15 cellular contexts compared by ENCODE assay signal in genomic region chr7:26958834-26959233, GRCh38.
DNase-seq lines count a peak whose midpoint lies in the region; ATAC-seq and FAIRE-seq lines count a peak whose summit lies in the region.
"Had no signal": no experiment of that assay in that cellular context is flagged by ENCODE, and none has a peak within 500 bp of the region (broad histone marks: within the 10 kb centered on the region; RNA-seq: fewer than 3 reads in every experiment).

No MANE protein-coding gene starts in this region.

- peak; percentile 99 for FAIRE-seq in urothelium cell line (lab: Jason Lieb, UNC)
- FAIRE-seq: TTC549 had no signal

- peaks cover 7% of the 10 kb centered on the region for H3K27me3 Mint-ChIP-seq in activated CD4-positive, alpha-beta memory T cell treated with anti-CD3 and anti-CD28 coated beads for 36 hours

- H3K9me3 Mint-ChIP-seq in activated CD4-positive, alpha-beta memory T cell treated with anti-CD3 and anti-CD28 coated beads for 36 hours: no peaks in the 10 kb centered on the region
- H3K9me3 Mint-ChIP-seq: activated naive CD8-positive, alpha-beta T cell treated with anti-CD3 and anti-CD28 coated beads, Interleukin-2, amount 10 ng/mL, durations not matched to agents 7 days and 5 days; memory B cell had no signal

- POLR2A ChIA-PET in activated CD4-positive, alpha-beta memory T cell treated with anti-CD3 and anti-CD28 coated beads for 36 hours (lab: Charles Lee): no interaction called here

- H3K36me3 Mint-ChIP-seq in activated CD4-positive, alpha-beta memory T cell treated with anti-CD3 and anti-CD28 coated beads for 36 hours: no peaks in the 10 kb centered on the region
- H3K36me3 Mint-ChIP-seq: activated naive CD8-positive, alpha-beta T cell treated with anti-CD3 and anti-CD28 coated beads, Interleukin-2, amount 10 ng/mL, durations not matched to agents 7 days and 5 days; memory B cell had no signal

- H3K4me3 Mint-ChIP-seq in activated CD4-positive, alpha-beta memory T cell treated with anti-CD3 and anti-CD28 coated beads for 36 hours: no peak overlapping the region
- H3K4me3 Mint-ChIP-seq: activated naive CD8-positive, alpha-beta T cell treated with anti-CD3 and anti-CD28 coated beads, Interleukin-2, amount 10 ng/mL, durations not matched to agents 7 days and 5 days; memory B cell had no signal

- CTCF ChIA-PET in activated CD4-positive, alpha-beta memory T cell treated with anti-CD3 and anti-CD28 coated beads for 36 hours (lab: Charles Lee): no interaction called here

- no peak overlapping the region for H3K4me3 ChIP-seq in SJSA1
- H3K4me3 ChIP-seq: Peyer's patch, stomach had no signal

- no peaks in the 10 kb centered on the region for H3K36me3 ChIP-seq in SJSA1
- H3K36me3 ChIP-seq: Peyer's patch, stomach had no signal

- H3K4me1 Mint-ChIP-seq in activated CD4-positive, alpha-beta memory T cell treated with anti-CD3 and anti-CD28 coated beads for 36 hours (ENCODE audit: low read depth): no peaks in the 10 kb centered on the region
- H3K4me1 Mint-ChIP-seq: activated naive CD8-positive, alpha-beta T cell treated with anti-CD3 and anti-CD28 coated beads, Interleukin-2, amount 10 ng/mL, durations not matched to agents 7 days and 5 days; memory B cell had no signal

- H3K9me3 ChIP-seq in SJSA1 (replicated peaks): no peaks in the 10 kb centered on the region
- H3K9me3 ChIP-seq: Peyer's patch, stomach had no signal

- peaks cover 9% of the 10 kb centered on the region; the same call in 1 of the 2 replicates for H3K4me1 ChIP-seq in SJSA1 (replicated peaks)
- H3K4me1 ChIP-seq: Peyer's patch, stomach had no signal

- ATAC-seq in HG03442 (IDR thresholded peaks at IDR 0.05; ENCODE audit: unreplicated experiment): no peak

- no peak overlapping the region for H3K27ac Mint-ChIP-seq in activated CD4-positive, alpha-beta memory T cell treated with anti-CD3 and anti-CD28 coated beads for 36 hours
- H3K27ac Mint-ChIP-seq: activated naive CD8-positive, alpha-beta T cell treated with anti-CD3 and anti-CD28 coated beads, Interleukin-2, amount 10 ng/mL, durations not matched to agents 7 days and 5 days; memory B cell had no signal

- 0 out of 2 replicates have a peak, but pooled peaks cover 4% of the 10 kb centered on the region for H3K27me3 ChIP-seq in SJSA1 (replicated peaks)
- H3K27me3 ChIP-seq: Peyer's patch, stomach had no signal

- 0 out of 2 replicates have a peak overlapping the region, but pooled peaks have one; percentile 18 for H3K27ac ChIP-seq in SJSA1
- H3K27ac ChIP-seq: Peyer's patch, stomach had no signal

- intact Hi-C loops in activated CD4-positive, alpha-beta memory T cell treated with anti-CD3 and anti-CD28 coated beads for 36 hours (cut with micrococcal nuclease): no loop called here
- intact Hi-C loops in head of caudate nucleus (cut with DNase I): no loop called here

- DNase-seq in GOT3 (lab: John Stamatoyannopoulos, UW) (peak; percentile 18), SJSA1 (ENCODE audit: low read depth in 1 of 2, low spot score in 2 of 2) (peak; percentile 9 to 45), fibroblast of the conjunctiva (ENCODE audit: low read depth) (peak; percentile 32), urothelium cell line (ENCODE audit: low spot score) (peak; percentile 25), head of caudate nucleus (no peak)
- no peak for DNase-seq in activated CD4-positive, alpha-beta memory T cell treated with anti-CD3 and anti-CD28 coated beads for 36 hours
- DNase-seq: activated naive CD8-positive, alpha-beta T cell treated with anti-CD3 and anti-CD28 coated beads, Interleukin-2, amount 10 ng/mL, durations not matched to agents 7 days and 5 days; DMS153; posterior cingulate gyrus; stimulated activated CD4-positive, alpha-beta T cell treated with anti-CD3 and anti-CD28 coated beads, Interleukin-4, amount 100 ng/mL, for 4 hours; stomach had no signal

Comparison
In these comparisons a context has a peak if more than half of its experiments do, and no peak if none do; other contexts are left out.
1. DNase-seq: peak in GOT3 (single experiment), SJSA1 (2 of 2), fibroblast of the conjunctiva (single experiment) and urothelium cell line (single experiment); none in activated CD4-positive, alpha-beta memory T cell treated with anti-CD3 and anti-CD28 coated beads for 36 hours (single experiment) and head of caudate nucleus (0 of 42).